Comparison of ENCODE assay signal across 8 cellular contexts in genomic region chrX:150983526-150984163, GRCh38. TPM values are rescaled to one million over a fixed set of nuclear protein-coding genes. Genes with fewer than 3 reads are reported as not detected.
DNase-seq lines count a peak whose midpoint lies in the region; ATAC-seq, FAIRE-seq and TF ChIP-seq lines count a peak whose summit lies in the region.

No MANE protein-coding gene starts in this region.

- no peak overlapping the region for H3K27ac Mint-ChIP-seq in activated CD4-positive, alpha-beta memory T cell treated with anti-CD3 and anti-CD28 coated beads for 36 hours

- H3K9ac ChIP-seq in DND-41 (ENCODE audit: low read depth, low read length), result peak overlapping the region; percentile 80

- no peak for TF ChIP-seq CTCF in DND-41 (IDR thresholded peaks at IDR 0.05; ENCODE audit: borderline replicate concordance, extremely low read depth, low read length, poor library complexity, severe bottlenecking)
- no peak for TF ChIP-seq CTCF in dorsolateral prefrontal cortex (IDR thresholded peaks at IDR 0.05 in 54 of 56, conservative IDR thresholded peaks at IDR 0.05 in 2 of 56; ENCODE audit: low read depth in 1 of 56, partially characterized antibody in 56 of 56)
- TF ChIP-seq CTCF in pancreas (IDR thresholded peaks at IDR 0.05), result no peak

- peak overlapping the region; percentile 52 for H2AFZ ChIP-seq in DND-41 (ENCODE audit: low read depth, low read length)

- POLR2A ChIA-PET in activated CD4-positive, alpha-beta memory T cell treated with anti-CD3 and anti-CD28 coated beads for 36 hours (lab: Charles Lee), result interaction anchor here (1.1 kb wide), 1 partner anchor 216 kb away, joined by 4 read pairs; no protein-coding TSS in a partner anchor

- H3K79me2 ChIP-seq in DND-41 (ENCODE audit: insufficient read depth, low read length), result peaks cover 12% of the 10 kb centered on the region

- no peaks in the 10 kb centered on the region for H3K9me3 Mint-ChIP-seq in activated CD4-positive, alpha-beta memory T cell treated with anti-CD3 and anti-CD28 coated beads for 36 hours

- H3K27ac ChIP-seq in DND-41 (ENCODE audit: low read length) (peak overlapping the region; percentile 63), dorsolateral prefrontal cortex (no peak overlapping the region), pancreas (peak overlapping the region in 3 of 4 donors; percentile 52 to 67 (median 67))

- intact Hi-C loops in dorsolateral prefrontal cortex (cut with DNase I) (loop anchor here (5.0 kb wide), 1 partner anchor 81 kb away; no protein-coding TSS in a partner anchor), pancreas (cut with DNase I) (no loop called here)
- intact Hi-C loops in activated CD4-positive, alpha-beta memory T cell treated with anti-CD3 and anti-CD28 coated beads for 36 hours (cut with micrococcal nuclease), result loop anchor here (1.0 to 10.0 kb wide), 5 partner anchors 49 to 413 kb away; partner anchors contain the start of genes CD99L2 and VMA21

- no peaks in the 10 kb centered on the region for H3K27me3 ChIP-seq in DND-41 (ENCODE audit: insufficient read depth, low read length, poor library complexity)
- peaks cover 0 to 22% (median 0%) of the 10 kb centered on the region in 45 donors for H3K27me3 ChIP-seq in dorsolateral prefrontal cortex
- H3K27me3 ChIP-seq in pancreas, result no peaks in the 10 kb centered on the region

- no peak for FAIRE-seq in pancreas (lab: Jason Lieb, UNC)

- WGBS in pancreas, 2 donors, result 1 to 23% methylated on average over 35 to 94 of the region's 95 CpGs

- H3K4me1 Mint-ChIP-seq in activated CD4-positive, alpha-beta memory T cell treated with anti-CD3 and anti-CD28 coated beads for 36 hours (ENCODE audit: low read depth), result peaks cover 9% of the 10 kb centered on the region

- no peaks in the 10 kb centered on the region for H3K9me3 ChIP-seq in DND-41 (ENCODE audit: insufficient read depth, low read length, severe bottlenecking)
- H3K9me3 ChIP-seq in pancreas, result no peaks in the 10 kb centered on the region

- peak overlapping the region; percentile 44 for H3K4me2 ChIP-seq in DND-41 (ENCODE audit: insufficient read depth, low read length)

- H3K27me3 Mint-ChIP-seq in activated CD4-positive, alpha-beta memory T cell treated with anti-CD3 and anti-CD28 coated beads for 36 hours, result peaks cover 3% of the 10 kb centered on the region

- CTCF ChIA-PET in activated CD4-positive, alpha-beta memory T cell treated with anti-CD3 and anti-CD28 coated beads for 36 hours (lab: Charles Lee), result interaction anchor here (1.5 kb wide), 1 partner anchor 212 kb away, joined by 10 read pairs; no protein-coding TSS in a partner anchor

- 0 out of 2 replicates have a peak, but pooled peaks cover 13% of the 10 kb centered on the region for H4K20me1 ChIP-seq in DND-41 (ENCODE audit: insufficient read depth, low read length)

- H3K4me1 ChIP-seq in DND-41 (ENCODE audit: insufficient read depth, low read length) (peaks cover 15% of the 10 kb centered on the region), pancreas (no peaks in the 10 kb centered on the region)

- DNase-seq in DND-41, result no peak
- peak; percentile 14 for DNase-seq in HK-2 (ENCODE audit: unreplicated experiment)
- no peak for DNase-seq in dorsolateral prefrontal cortex
- peak in 1 of 6 donors; percentile 62 for DNase-seq in pancreas
- DNase-seq in NCI-H2171 treated with DMSO at 0.1 percent for 48 hours (lab: John Stamatoyannopoulos, UW), result no peak
- no peak for DNase-seq in activated CD4-positive, alpha-beta memory T cell treated with anti-CD3 and anti-CD28 coated beads for 36 hours
- DNase-seq in NCI-H2196 (lab: John Stamatoyannopoulos, UW; ENCODE audit: unreplicated experiment), result no peak

- H3K36me3 ChIP-seq in DND-41 (ENCODE audit: insufficient read depth, low read length) (peaks cover 29% of the 10 kb centered on the region), pancreas (no peaks in the 10 kb centered on the region)

- ATAC-seq in DND-41 (ENCODE audit: insufficient read depth, low read depth) (no peak), GM21367 (IDR thresholded peaks at IDR 0.05; ENCODE audit: unreplicated experiment) (peak; percentile 12), pancreas (peak in 1 of 4 donors; percentile 5)

- H3K4me3 ChIP-seq in DND-41 (ENCODE audit: low read depth in 1 of 2, low read length in 2 of 2) (peak overlapping the region; percentile 46 to 58; a peak in 3 of 4 replicates), dorsolateral prefrontal cortex (peak overlapping the region in 55 of 59 donors; percentile 29 to 69 (median 54)), pancreas (peak overlapping the region; percentile 31 to 54 (median 44))

- H3K4me3 Mint-ChIP-seq in activated CD4-positive, alpha-beta memory T cell treated with anti-CD3 and anti-CD28 coated beads for 36 hours, result no peak overlapping the region

- peaks cover 20% of the 10 kb centered on the region for H3K36me3 Mint-ChIP-seq in activated CD4-positive, alpha-beta memory T cell treated with anti-CD3 and anti-CD28 coated beads for 36 hours

RNA-seq across cellular contexts. Expression of gene HMGB3, which starts 0.5 kb away (rescaled TPM):
- total RNA-seq in dorsolateral prefrontal cortex, result 10 to 100 TPM in 110 of 120 experiments, 1 to 10 TPM in 10; 5.9 to 33.1 (median 18.5) TPM
- 10 to 100 TPM in 2 of 6 donors, 1 to 10 TPM in 4; 3.9 to 12.8 (median 5.5) TPM for total RNA-seq in pancreas
- 10 to 100 TPM in 1 of 2 donors, 1 to 10 TPM in 1; 9.5 to 17.4 TPM for polyA plus RNA-seq in pancreas
- total RNA-seq in activated CD4-positive, alpha-beta memory T cell treated with anti-CD3 and anti-CD28 coated beads for 36 hours, result 10 to 100 TPM; 30.7 to 40.7 TPM

Comparison
In these comparisons a context has a peak if more than half of its experiments do, and no peak if none do; other contexts are left out.
1. H3K27ac ChIP-seq: peak in DND-41 (single experiment) and pancreas (3 of 4); none in dorsolateral prefrontal cortex (0 of 59).
2. intact Hi-C loops: an anchor here in dorsolateral prefrontal cortex (5.0 kb wide) and activated CD4-positive, alpha-beta memory T cell treated with anti-CD3 and anti-CD28 coated beads for 36 hours (1.0 to 10.0 kb wide); none called in pancreas.
3. Peak in every context shown above with its lines, with median percentiles within 50 percentile points of each other: H3K4me3 ChIP-seq.